Comparison of ENCODE assay signal across 17 cellular contexts in the genomic region with DNA sequence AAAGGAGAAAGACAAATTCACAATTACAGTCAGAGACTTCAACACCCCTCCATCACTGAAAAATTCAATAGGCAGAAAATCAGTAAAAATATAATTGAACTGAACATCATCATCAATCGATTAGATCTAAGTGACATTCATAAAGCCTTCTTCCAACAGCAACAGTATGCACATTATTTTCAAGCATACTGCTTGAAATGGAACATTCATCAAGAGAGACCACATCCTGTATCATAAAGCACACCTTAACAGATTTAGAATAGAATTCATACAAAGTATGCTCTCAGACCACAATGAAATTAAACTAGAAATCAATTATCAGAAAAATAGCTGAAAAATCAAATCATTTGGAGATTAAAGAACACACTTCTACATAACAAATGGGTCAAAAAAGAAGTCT.
"Had no signal": no experiment of that assay in that cellular context is flagged by ENCODE, and none has a peak within 500 bp of the region (broad histone marks: within the 10 kb centered on the region; RNA-seq: fewer than 3 reads in every experiment).

No MANE protein-coding gene starts in this region.

- H3K4me3 ChIP-seq: ascending aorta, left lung, neural progenitor cell, thoracic aorta had no signal

- H3K27ac Mint-ChIP-seq: activated B cell treated with CpG ODN at 0.5 μM for 24 hours; memory B cell; neural progenitor cell; T-helper 1 cell treated with Interleukin-12 subunit alpha and Interleukin-12 subunit beta and Interleukin-4 antibody, amounts not matched to agents 30 μg/mL and 1 μg/mL, for 36 hours had no signal

- DNase-seq: activated B cell treated with CpG ODN at 0.5 μM for 24 hours; activated CD4-positive, alpha-beta T cell treated with anti-CD3 and anti-CD28 coated beads, Interleukin-2, amount 50 U/mL, for 4 hours; foreskin melanocyte; head of caudate nucleus; islet precursor cell; left lung; stimulated activated CD4-positive, alpha-beta T cell treated with anti-CD3 and anti-CD28 coated beads, Interleukin-2, amount 100 ng/mL, for 48 hours had no signal

- H3K9me3 Mint-ChIP-seq: neural progenitor cell; stimulated activated naive CD8-positive, alpha-beta T cell treated with anti-CD3 and anti-CD28 coated beads, Interleukin-15, Interleukin-2, amounts not matched to agents 100 ng/mL and 50 ng/mL, for 24 hours; T-helper 1 cell treated with Interleukin-12 subunit alpha and Interleukin-12 subunit beta and Interleukin-4 antibody, amounts not matched to agents 30 μg/mL and 1 μg/mL, for 36 hours had no signal

- FAIRE-seq: bronchial epithelial cell, TTC549 had no signal

- H3K4me3 Mint-ChIP-seq: activated B cell treated with CpG ODN at 0.5 μM for 24 hours; memory B cell; neural progenitor cell; stimulated activated naive CD8-positive, alpha-beta T cell treated with anti-CD3 and anti-CD28 coated beads, Interleukin-15, Interleukin-2, amounts not matched to agents 100 ng/mL and 50 ng/mL, for 24 hours; T-helper 1 cell treated with Interleukin-12 subunit alpha and Interleukin-12 subunit beta and Interleukin-4 antibody, amounts not matched to agents 30 μg/mL and 1 μg/mL, for 36 hours had no signal

- H3K27ac ChIP-seq: ascending aorta, left lung, neural progenitor cell, parathyroid adenoma, thoracic aorta had no signal

- H3K4me1 Mint-ChIP-seq: neural progenitor cell had no signal

- H3K9me3 ChIP-seq: ascending aorta, left lung, thoracic aorta had no signal

- H3K36me3 ChIP-seq: neural progenitor cell had no signal

- H3K27me3 ChIP-seq: ascending aorta, left lung, neural progenitor cell had no signal

- H3K4me1 ChIP-seq: ascending aorta, left lung, neural progenitor cell had no signal

- ATAC-seq: left lung, SK-N-SH treated with all-trans-retinoic acid at 6 μM for 48 hours had no signal

- H3K27me3 Mint-ChIP-seq: activated B cell treated with CpG ODN at 0.5 μM for 24 hours; memory B cell; stimulated activated naive CD8-positive, alpha-beta T cell treated with anti-CD3 and anti-CD28 coated beads, Interleukin-15, Interleukin-2, amounts not matched to agents 100 ng/mL and 50 ng/mL, for 24 hours had no signal
